2 cellular contexts compared by ENCODE assay signal in genomic region chr11:75433443-75433842, GRCh38.
TF ChIP-seq lines count a peak whose summit lies in the region.

No MANE protein-coding gene starts in this region.

TF ChIP-seq in HepG2, 621 proteins besides CTCF, POLR2A, EP300 and RAD21 (continued from another document and continues in another):
- TF ChIP-seq MTERF4 (CRISPR knock-in tag; IDR thresholded peaks at IDR 0.05): no peak
- TF ChIP-seq PRPF4 (IDR thresholded peaks at IDR 0.05; ENCODE audit: low read depth, low read length, poor library complexity, severe bottlenecking): no peak
- TF ChIP-seq SNAPC2 (CRISPR knock-in tag; IDR thresholded peaks at IDR 0.05): no peak
- TF ChIP-seq, protein P1, sequence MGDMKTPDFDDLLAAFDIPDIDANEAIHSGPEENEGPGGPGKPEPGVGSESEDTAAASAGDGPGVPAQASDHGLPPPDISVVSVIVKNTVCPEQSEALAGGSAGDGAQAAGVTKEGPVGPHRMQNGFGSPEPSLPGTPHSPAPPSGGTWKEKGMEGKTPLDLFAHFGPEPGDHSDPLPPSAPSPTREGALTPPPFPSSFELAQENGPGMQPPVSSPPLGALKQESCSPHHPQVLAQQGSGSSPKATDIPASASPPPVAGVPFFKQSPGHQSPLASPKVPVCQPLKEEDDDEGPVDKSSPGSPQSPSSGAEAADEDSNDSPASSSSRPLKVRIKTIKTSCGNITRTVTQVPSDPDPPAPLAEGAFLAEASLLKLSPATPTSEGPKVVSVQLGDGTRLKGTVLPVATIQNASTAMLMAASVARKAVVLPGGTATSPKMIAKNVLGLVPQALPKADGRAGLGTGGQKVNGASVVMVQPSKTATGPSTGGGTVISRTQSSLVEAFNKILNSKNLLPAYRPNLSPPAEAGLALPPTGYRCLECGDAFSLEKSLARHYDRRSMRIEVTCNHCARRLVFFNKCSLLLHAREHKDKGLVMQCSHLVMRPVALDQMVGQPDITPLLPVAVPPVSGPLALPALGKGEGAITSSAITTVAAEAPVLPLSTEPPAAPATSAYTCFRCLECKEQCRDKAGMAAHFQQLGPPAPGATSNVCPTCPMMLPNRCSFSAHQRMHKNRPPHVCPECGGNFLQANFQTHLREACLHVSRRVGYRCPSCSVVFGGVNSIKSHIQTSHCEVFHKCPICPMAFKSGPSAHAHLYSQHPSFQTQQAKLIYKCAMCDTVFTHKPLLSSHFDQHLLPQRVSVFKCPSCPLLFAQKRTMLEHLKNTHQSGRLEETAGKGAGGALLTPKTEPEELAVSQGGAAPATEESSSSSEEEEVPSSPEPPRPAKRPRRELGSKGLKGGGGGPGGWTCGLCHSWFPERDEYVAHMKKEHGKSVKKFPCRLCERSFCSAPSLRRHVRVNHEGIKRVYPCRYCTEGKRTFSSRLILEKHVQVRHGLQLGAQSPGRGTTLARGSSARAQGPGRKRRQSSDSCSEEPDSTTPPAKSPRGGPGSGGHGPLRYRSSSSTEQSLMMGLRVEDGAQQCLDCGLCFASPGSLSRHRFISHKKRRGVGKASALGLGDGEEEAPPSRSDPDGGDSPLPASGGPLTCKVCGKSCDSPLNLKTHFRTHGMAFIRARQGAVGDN (CRISPR knock-in tag; IDR thresholded peaks at IDR 0.05): peak; percentile 46; the same call in 1 of the 2 replicates
- TF ChIP-seq ZNF251 (CRISPR knock-in tag; IDR thresholded peaks at IDR 0.05): no peak
- TF ChIP-seq HDAC1 (CRISPR knock-in tag; IDR thresholded peaks at IDR 0.05): no peak
- no peak for TF ChIP-seq ZBTB8A (CRISPR knock-in tag; IDR thresholded peaks at IDR 0.05; ENCODE audit: borderline replicate concordance, low read depth)
- no peak for TF ChIP-seq BRF2 (CRISPR knock-in tag; IDR thresholded peaks at IDR 0.05)
- TF ChIP-seq, protein P2, sequence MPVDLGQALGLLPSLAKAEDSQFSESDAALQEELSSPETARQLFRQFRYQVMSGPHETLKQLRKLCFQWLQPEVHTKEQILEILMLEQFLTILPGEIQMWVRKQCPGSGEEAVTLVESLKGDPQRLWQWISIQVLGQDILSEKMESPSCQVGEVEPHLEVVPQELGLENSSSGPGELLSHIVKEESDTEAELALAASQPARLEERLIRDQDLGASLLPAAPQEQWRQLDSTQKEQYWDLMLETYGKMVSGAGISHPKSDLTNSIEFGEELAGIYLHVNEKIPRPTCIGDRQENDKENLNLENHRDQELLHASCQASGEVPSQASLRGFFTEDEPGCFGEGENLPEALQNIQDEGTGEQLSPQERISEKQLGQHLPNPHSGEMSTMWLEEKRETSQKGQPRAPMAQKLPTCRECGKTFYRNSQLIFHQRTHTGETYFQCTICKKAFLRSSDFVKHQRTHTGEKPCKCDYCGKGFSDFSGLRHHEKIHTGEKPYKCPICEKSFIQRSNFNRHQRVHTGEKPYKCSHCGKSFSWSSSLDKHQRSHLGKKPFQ (CRISPR knock-in tag; IDR thresholded peaks at IDR 0.05; ENCODE audit: insufficient replicate concordance): no peak
- TF ChIP-seq, protein P3, sequence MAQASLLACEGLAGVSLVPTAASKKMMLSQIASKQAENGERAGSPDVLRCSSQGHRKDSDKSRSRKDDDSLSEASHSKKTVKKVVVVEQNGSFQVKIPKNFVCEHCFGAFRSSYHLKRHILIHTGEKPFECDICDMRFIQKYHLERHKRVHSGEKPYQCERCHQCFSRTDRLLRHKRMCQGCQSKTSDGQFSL (CRISPR knock-in tag; IDR thresholded peaks at IDR 0.05): 0 out of 2 replicates have a peak, but pooled peaks have one; percentile 21
- no peak for TF ChIP-seq TBL1XR1 (IDR thresholded peaks at IDR 0.05; ENCODE audit: borderline replicate concordance, low read length, partially characterized antibody)

TF ChIP-seq in H1, 55 proteins besides CTCF, POLR2A, EP300 and RAD21 (continued from another document):
- TF ChIP-seq, protein P4, sequence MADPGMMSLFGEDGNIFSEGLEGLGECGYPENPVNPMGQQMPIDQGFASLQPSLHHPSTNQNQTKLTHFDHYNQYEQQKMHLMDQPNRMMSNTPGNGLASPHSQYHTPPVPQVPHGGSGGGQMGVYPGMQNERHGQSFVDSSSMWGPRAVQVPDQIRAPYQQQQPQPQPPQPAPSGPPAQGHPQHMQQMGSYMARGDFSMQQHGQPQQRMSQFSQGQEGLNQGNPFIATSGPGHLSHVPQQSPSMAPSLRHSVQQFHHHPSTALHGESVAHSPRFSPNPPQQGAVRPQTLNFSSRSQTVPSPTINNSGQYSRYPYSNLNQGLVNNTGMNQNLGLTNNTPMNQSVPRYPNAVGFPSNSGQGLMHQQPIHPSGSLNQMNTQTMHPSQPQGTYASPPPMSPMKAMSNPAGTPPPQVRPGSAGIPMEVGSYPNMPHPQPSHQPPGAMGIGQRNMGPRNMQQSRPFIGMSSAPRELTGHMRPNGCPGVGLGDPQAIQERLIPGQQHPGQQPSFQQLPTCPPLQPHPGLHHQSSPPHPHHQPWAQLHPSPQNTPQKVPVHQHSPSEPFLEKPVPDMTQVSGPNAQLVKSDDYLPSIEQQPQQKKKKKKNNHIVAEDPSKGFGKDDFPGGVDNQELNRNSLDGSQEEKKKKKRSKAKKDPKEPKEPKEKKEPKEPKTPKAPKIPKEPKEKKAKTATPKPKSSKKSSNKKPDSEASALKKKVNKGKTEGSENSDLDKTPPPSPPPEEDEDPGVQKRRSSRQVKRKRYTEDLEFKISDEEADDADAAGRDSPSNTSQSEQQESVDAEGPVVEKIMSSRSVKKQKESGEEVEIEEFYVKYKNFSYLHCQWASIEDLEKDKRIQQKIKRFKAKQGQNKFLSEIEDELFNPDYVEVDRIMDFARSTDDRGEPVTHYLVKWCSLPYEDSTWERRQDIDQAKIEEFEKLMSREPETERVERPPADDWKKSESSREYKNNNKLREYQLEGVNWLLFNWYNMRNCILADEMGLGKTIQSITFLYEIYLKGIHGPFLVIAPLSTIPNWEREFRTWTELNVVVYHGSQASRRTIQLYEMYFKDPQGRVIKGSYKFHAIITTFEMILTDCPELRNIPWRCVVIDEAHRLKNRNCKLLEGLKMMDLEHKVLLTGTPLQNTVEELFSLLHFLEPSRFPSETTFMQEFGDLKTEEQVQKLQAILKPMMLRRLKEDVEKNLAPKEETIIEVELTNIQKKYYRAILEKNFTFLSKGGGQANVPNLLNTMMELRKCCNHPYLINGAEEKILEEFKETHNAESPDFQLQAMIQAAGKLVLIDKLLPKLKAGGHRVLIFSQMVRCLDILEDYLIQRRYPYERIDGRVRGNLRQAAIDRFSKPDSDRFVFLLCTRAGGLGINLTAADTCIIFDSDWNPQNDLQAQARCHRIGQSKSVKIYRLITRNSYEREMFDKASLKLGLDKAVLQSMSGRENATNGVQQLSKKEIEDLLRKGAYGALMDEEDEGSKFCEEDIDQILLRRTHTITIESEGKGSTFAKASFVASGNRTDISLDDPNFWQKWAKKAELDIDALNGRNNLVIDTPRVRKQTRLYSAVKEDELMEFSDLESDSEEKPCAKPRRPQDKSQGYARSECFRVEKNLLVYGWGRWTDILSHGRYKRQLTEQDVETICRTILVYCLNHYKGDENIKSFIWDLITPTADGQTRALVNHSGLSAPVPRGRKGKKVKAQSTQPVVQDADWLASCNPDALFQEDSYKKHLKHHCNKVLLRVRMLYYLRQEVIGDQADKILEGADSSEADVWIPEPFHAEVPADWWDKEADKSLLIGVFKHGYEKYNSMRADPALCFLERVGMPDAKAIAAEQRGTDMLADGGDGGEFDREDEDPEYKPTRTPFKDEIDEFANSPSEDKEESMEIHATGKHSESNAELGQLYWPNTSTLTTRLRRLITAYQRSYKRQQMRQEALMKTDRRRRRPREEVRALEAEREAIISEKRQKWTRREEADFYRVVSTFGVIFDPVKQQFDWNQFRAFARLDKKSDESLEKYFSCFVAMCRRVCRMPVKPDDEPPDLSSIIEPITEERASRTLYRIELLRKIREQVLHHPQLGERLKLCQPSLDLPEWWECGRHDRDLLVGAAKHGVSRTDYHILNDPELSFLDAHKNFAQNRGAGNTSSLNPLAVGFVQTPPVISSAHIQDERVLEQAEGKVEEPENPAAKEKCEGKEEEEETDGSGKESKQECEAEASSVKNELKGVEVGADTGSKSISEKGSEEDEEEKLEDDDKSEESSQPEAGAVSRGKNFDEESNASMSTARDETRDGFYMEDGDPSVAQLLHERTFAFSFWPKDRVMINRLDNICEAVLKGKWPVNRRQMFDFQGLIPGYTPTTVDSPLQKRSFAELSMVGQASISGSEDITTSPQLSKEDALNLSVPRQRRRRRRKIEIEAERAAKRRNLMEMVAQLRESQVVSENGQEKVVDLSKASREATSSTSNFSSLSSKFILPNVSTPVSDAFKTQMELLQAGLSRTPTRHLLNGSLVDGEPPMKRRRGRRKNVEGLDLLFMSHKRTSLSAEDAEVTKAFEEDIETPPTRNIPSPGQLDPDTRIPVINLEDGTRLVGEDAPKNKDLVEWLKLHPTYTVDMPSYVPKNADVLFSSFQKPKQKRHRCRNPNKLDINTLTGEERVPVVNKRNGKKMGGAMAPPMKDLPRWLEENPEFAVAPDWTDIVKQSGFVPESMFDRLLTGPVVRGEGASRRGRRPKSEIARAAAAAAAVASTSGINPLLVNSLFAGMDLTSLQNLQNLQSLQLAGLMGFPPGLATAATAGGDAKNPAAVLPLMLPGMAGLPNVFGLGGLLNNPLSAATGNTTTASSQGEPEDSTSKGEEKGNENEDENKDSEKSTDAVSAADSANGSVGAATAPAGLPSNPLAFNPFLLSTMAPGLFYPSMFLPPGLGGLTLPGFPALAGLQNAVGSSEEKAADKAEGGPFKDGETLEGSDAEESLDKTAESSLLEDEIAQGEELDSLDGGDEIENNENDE (IDR thresholded peaks at IDR 0.05; ENCODE audit: insufficient replicate concordance, low read length): no peak
- TF ChIP-seq BACH1 (IDR thresholded peaks at IDR 0.05; ENCODE audit: low read length): no peak
- TF ChIP-seq EZH2 (IDR thresholded peaks at IDR 0.05; ENCODE audit: low read depth, low read length, severe bottlenecking): no peak
